ENCODE assay signal across 8 cellular contexts in the genomic region with DNA sequence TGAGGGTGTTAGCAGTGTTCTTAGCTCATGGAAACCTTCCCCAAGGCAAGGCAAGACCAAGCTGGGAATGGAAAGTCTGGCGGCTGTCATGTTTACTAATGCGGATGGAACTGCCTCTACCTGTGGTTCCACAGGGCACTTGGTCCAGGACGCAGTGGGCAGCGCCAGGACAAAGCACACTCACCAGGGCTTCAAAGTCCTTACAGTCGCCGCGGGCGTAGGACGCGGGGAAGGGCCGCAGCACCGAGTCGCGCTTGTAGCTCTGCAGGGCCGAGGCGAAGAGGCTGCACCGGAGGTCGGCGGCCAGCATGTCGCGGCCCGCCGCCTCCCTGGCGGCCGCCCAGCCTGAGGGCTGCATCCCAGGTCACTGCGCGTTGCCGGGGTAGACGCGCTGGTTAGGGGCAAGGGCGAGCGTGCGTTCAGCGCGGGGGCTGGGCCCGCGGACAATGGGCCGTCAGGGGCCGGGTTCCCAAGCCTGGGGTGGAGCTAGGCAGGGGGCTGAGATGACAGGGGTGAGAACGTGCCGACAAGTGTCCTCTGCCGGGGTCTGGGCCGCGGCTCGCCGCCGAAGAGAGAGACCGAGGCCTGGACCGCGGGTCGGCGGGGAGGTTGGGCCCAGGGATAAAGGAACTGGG. TPM values are rescaled to one million over a fixed set of nuclear protein-coding genes. Genes with fewer than 3 reads are reported as not detected.
DNase-seq lines count a peak whose midpoint lies in the region; ATAC-seq and TF ChIP-seq lines count a peak whose summit lies in the region.

No MANE protein-coding gene starts in this region.

- no TSS peak for BruUV-seq in Calu3 (replicated peaks; lab: Mats Ljungman, UMichigan)

- H3K79me2 ChIP-seq in SU-DHL-6 (ENCODE audit: insufficient read depth, low read length): no peaks in the 10 kb centered on the region

- no peak for TF ChIP-seq CTCF in Calu3 (IDR thresholded peaks at IDR 0.05; ENCODE audit: unreplicated experiment)
- no peak for TF ChIP-seq CTCF in SU-DHL-6 (IDR thresholded peaks at IDR 0.05; ENCODE audit: insufficient read depth, low read length, poor library complexity, severe bottlenecking)
- no peak for TF ChIP-seq CTCF in epithelial cell of proximal tubule (conservative IDR thresholded peaks at IDR 0.05; ENCODE audit: low read depth, low read length)
- no peak for TF ChIP-seq CTCF in uterus (IDR thresholded peaks at IDR 0.05)
- no peak for TF ChIP-seq CTCF in GM10266 (IDR thresholded peaks at IDR 0.05; ENCODE audit: control insufficient read depth, insufficient read depth, low read depth, missing control alignments)

- H2AFZ ChIP-seq in SU-DHL-6 (ENCODE audit: low read depth, low read length, severe bottlenecking): peak overlapping the region; percentile 92

- DNase-seq in Calu3 (no peak), GM19238 (ENCODE audit: insufficient read length, low spot score) (peak; percentile 21), epithelial cell of proximal tubule (ENCODE audit: low read depth) (no peak), uterus (no peak), GM10266 (ENCODE audit: extremely low spot score) (no peak)

- H3K4me1 Mint-ChIP-seq in Calu3 (ENCODE audit: low read depth, unreplicated experiment): peaks cover 6% of the 10 kb centered on the region

- CTCF ChIA-PET in Calu3 (lab: Charles Lee): interaction anchor here (0.5 to 2.0 kb wide), 19 partner anchors 8 to 1626 kb away, joined by 3 to 10 read pairs (median 4); a partner anchor contains a TSS

- H4K20me1 ChIP-seq in SU-DHL-6 (ENCODE audit: low read depth, low read length): no peaks in the 10 kb centered on the region

- H3K4me3 ChIP-seq in SU-DHL-6 (ENCODE audit: insufficient read depth, low read length, poor library complexity, severe bottlenecking): peak overlapping the region; percentile 62
- H3K4me3 ChIP-seq in epithelial cell of proximal tubule (ENCODE audit: low read depth, low read length): peak overlapping the region; percentile 87
- peak overlapping the region; percentile 86 to 88 for H3K4me3 ChIP-seq in muscle layer of colon (ENCODE audit: low read depth in 1 of 2, low read length in 2 of 2)
- H3K4me3 ChIP-seq in uterus: peak overlapping the region; percentile 74 to 85

- 0 out of 2 replicates have a peak, but pooled peaks cover 7% of the 10 kb centered on the region for H3F3A ChIP-seq in SU-DHL-6 (ENCODE audit: insufficient read depth)

- no peak for TF ChIP-seq POLR2A in uterus (IDR thresholded peaks at IDR 0.05)

- peak; percentile 38 for ATAC-seq in HG03175 (IDR thresholded peaks at IDR 0.05; ENCODE audit: unreplicated experiment)

- H3K27ac ChIP-seq in SU-DHL-6 (ENCODE audit: low read depth, low read length) (no peak overlapping the region), muscle layer of colon (ENCODE audit: low read depth, low read length) (peak overlapping the region; percentile 91), uterus (peak overlapping the region; percentile 91 to 93)

- H3K4me1 ChIP-seq in muscle layer of colon (ENCODE audit: insufficient read depth, low read length) (peaks cover 25% of the 10 kb centered on the region), uterus (peaks cover 0 to 7% of the 10 kb centered on the region in 2 donors)

- H3K4me3 Mint-ChIP-seq in Calu3 (ENCODE audit: low read depth, unreplicated experiment): peak overlapping the region; percentile 96

- H3K9me2 ChIP-seq in SU-DHL-6 (replicated peaks; ENCODE audit: insufficient read depth, low read length): no peaks in the 10 kb centered on the region

- no peaks in the 10 kb centered on the region for H3K9me3 Mint-ChIP-seq in Calu3 (ENCODE audit: low read depth, unreplicated experiment)

- H3K9me3 ChIP-seq in SU-DHL-6 (ENCODE audit: insufficient read depth, low read length): no peaks in the 10 kb centered on the region
- H3K9me3 ChIP-seq in muscle layer of colon (ENCODE audit: low read length): no peaks in the 10 kb centered on the region
- H3K9me3 ChIP-seq in uterus: no peaks in the 10 kb centered on the region

- H3K9ac ChIP-seq in SU-DHL-6 (ENCODE audit: low read length): peak overlapping the region; percentile 74
- H3K9ac ChIP-seq in muscle layer of colon (ENCODE audit: low read length): peak overlapping the region; percentile 82

- H3K27me3 ChIP-seq in SU-DHL-6 (ENCODE audit: low read length) (no peaks in the 10 kb centered on the region), muscle layer of colon (ENCODE audit: control insufficient read depth in 1 of 2, insufficient read depth in 2 of 2, low read length in 2 of 2) (no peaks in the 10 kb centered on the region), uterus (no peaks in the 10 kb centered on the region)

- peaks cover 17% of the 10 kb centered on the region for H3K36me3 Mint-ChIP-seq in Calu3 (ENCODE audit: insufficient read depth, unreplicated experiment)

- intact Hi-C loops in Calu3 (cut with micrococcal nuclease; ENCODE audit: unreplicated experiment) (no loop called here), uterus (cut with DNase I; ENCODE audit: low total_unique reads) (no loop called here)

- H3K36me3 ChIP-seq in SU-DHL-6 (ENCODE audit: low read length) (no peaks in the 10 kb centered on the region), muscle layer of colon (ENCODE audit: insufficient read depth, low read length) (no peaks in the 10 kb centered on the region), uterus (no peaks in the 10 kb centered on the region)

- H3K27me3 Mint-ChIP-seq in Calu3 (ENCODE audit: unreplicated experiment): no peaks in the 10 kb centered on the region

- H3K4me2 ChIP-seq in SU-DHL-6 (ENCODE audit: low read depth, low read length, poor library complexity, severe bottlenecking): peak overlapping the region; percentile 90

- H3K27ac Mint-ChIP-seq in Calu3 (ENCODE audit: unreplicated experiment): peak overlapping the region; percentile 36

RNA-seq across cellular contexts. Expression of a gene that starts 0.5 kb away (rescaled TPM):
- total RNA-seq in Calu3 (2022) (4.6 and 5.8 TPM in 2 replicates), epithelial cell of proximal tubule (3.5 and 7.9 TPM in 2 replicates), uterus (10 to 100 TPM in 1 of 4 donors, 1 to 10 TPM in 3; 2.3 to 14.7 (median 6.5) TPM)

RNA-seq across cellular contexts. Expression of a gene that starts 9.7 kb away (rescaled TPM):
- total RNA-seq in Calu3 (2022) (not detected in 2 replicates), epithelial cell of proximal tubule (not detected in 2 replicates), uterus (not detected)

RNA-seq across cellular contexts. Expression of a gene that starts 18.3 kb away (rescaled TPM):
- 20.3 and 25.8 TPM in 2 replicates for total RNA-seq in Calu3 (2022)
- total RNA-seq in epithelial cell of proximal tubule: not detected in 2 replicates
- total RNA-seq in uterus: 10 to 100 TPM in 1 of 4 donors, not detected in 3; 34.0 TPM
